ENCODE assay signal across 8 cellular contexts in the genomic region with DNA sequence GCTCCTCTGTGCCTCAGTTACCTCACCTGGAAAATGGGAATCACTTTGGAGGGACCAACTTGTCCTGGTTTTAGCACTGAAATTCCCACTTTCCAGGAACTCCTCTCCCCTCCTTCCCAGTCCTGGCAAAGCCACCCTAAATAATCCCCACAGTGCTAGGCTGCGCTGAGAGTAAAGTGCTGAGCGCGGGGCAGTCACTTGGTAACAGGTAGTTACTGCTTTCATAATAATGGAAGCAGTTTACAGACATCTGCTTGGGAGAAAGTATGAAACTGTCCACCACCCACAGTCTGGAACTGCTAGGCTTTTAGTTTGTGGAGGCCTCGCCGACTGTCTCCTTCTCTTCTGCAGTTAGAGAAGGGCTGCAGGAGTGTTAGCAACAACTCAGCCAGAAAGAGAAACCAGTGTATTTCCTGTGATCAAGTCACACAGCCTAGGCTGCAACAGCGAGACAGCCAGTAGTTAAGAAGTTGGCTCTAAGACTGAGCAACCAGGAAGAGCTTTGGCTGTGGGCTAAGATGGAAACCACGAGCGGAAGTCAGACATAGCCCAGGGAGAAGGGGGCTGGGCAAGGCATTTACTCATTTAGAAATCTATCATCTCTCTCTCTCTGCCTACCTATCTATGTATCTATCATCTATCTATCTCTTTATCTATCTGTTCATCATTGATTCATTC. TPM values are rescaled to one million over a fixed set of nuclear protein-coding genes. Genes with fewer than 3 reads are reported as not detected.
DNase-seq lines count a peak whose midpoint lies in the region; ATAC-seq and TF ChIP-seq lines count a peak whose summit lies in the region.

No MANE protein-coding gene starts in this region.

- H3K27me3 ChIP-seq in esophagus squamous epithelium: peaks cover 0 to 36% (median 0%) of the 10 kb centered on the region in 4 donors
- no peaks in the 10 kb centered on the region for H3K27me3 ChIP-seq in ovary

- DNase-seq in A172 (ENCODE audit: low spot score): peak; percentile 46
- DNase-seq in activated CD4-positive, alpha-beta T cell treated with anti-CD3 and anti-CD28 coated beads, Interleukin-2, amount 50 U/mL, for 1 hour: peak; percentile 73
- DNase-seq in esophagus squamous epithelium (lab: John Stamatoyannopoulos, UW): no peak
- DNase-seq in stimulated activated CD4-positive, alpha-beta T cell treated with anti-CD3 and anti-CD28 coated beads, Interleukin-1b, Interleukin-23, amount 100 ng/mL, for 48 hours: peak; percentile 82
- DNase-seq in ovary: no peak
- no peak for DNase-seq in HPDE6-E6E7 (ENCODE audit: extremely low spot score)

- no peak overlapping the region for H3K4me3 ChIP-seq in esophagus squamous epithelium
- H3K4me3 ChIP-seq in ovary: no peak overlapping the region

- TF ChIP-seq EP300 in ovary (IDR thresholded peaks at IDR 0.05): no peak

- H3K9me3 ChIP-seq in esophagus squamous epithelium: no peaks in the 10 kb centered on the region
- no peaks in the 10 kb centered on the region for H3K9me3 ChIP-seq in ovary

- TF ChIP-seq CTCF in esophagus squamous epithelium (IDR thresholded peaks at IDR 0.05) (no peak), ovary (IDR thresholded peaks at IDR 0.05) (no peak)

- peak overlapping the region in 3 of 4 donors; percentile 1 to 83 (median 73) for H3K27ac ChIP-seq in esophagus squamous epithelium
- H3K27ac ChIP-seq in ovary: no peak overlapping the region

- TF ChIP-seq POLR2A in esophagus squamous epithelium (IDR thresholded peaks at IDR 0.05) (peak in 1 of 4 donors; percentile 43), ovary (IDR thresholded peaks at IDR 0.05) (no peak)

- intact Hi-C loops in esophagus squamous epithelium (cut with DNase I) (loop anchor here (10.0 kb wide), 1 partner anchor 57 kb away; no protein-coding TSS in a partner anchor), ovary (cut with DNase I) (loop anchor here in 1 of 4 donors (10.0 kb wide), 1 partner anchor 57 kb away; no protein-coding TSS in a partner anchor)

- WGBS in esophagus squamous epithelium, 2 donors: 49 to 51% methylated on average over 7 to 8 of the region's 8 CpGs
- WGBS in ovary, 3 donors: 70 to 76% (median 75%) methylated on average over 8 of the region's 8 CpGs

- H3K4me1 ChIP-seq in esophagus squamous epithelium (peaks cover 0 to 35% (median 0%) of the 10 kb centered on the region in 3 donors), ovary (ENCODE audit: insufficient read depth) (no peaks in the 10 kb centered on the region)

- ATAC-seq in GM19397 (IDR thresholded peaks at IDR 0.05; ENCODE audit: unreplicated experiment) (peak; percentile 89), HG03558 (IDR thresholded peaks at IDR 0.05; ENCODE audit: extremely low read depth, unreplicated experiment) (peak; percentile 97)

- H3K36me3 ChIP-seq in esophagus squamous epithelium: no peaks in the 10 kb centered on the region
- H3K36me3 ChIP-seq in ovary: no peaks in the 10 kb centered on the region

RNA-seq across cellular contexts. Expression of a gene that starts 30.8 kb away (rescaled TPM):
- total RNA-seq in A172 (2014; rRNA removed; shearing (Covaris generic)): 2.5 and 2.9 TPM in 2 replicates
- total RNA-seq in esophagus squamous epithelium (10 to 100 TPM in 1 of 4 donors, 1 to 10 TPM in 3; 2.6 to 10.9 (median 3.7) TPM), ovary (10 to 100 TPM in 1 of 7 donors, 1 to 10 TPM in 6; 4.3 to 14.9 (median 5.8) TPM)
- polyA plus RNA-seq in ovary: 1 to 10 TPM; 5.8 to 8.2 TPM

Comparison
In these comparisons a context has a peak if more than half of its experiments do, and no peak if none do; other contexts are left out.
1. DNase-seq: peak in A172 (single experiment), activated CD4-positive, alpha-beta T cell treated with anti-CD3 and anti-CD28 coated beads, Interleukin-2, amount 50 U/mL, for 1 hour (single experiment) and stimulated activated CD4-positive, alpha-beta T cell treated with anti-CD3 and anti-CD28 coated beads, Interleukin-1b, Interleukin-23, amount 100 ng/mL, for 48 hours (single experiment); none in esophagus squamous epithelium (single experiment), ovary (0 of 5) and HPDE6-E6E7 (single experiment).
2. H3K27ac ChIP-seq: peak in esophagus squamous epithelium (3 of 4); none in ovary (0 of 2).